Comparison of ENCODE assay signal across 22 cellular contexts in the genomic region with DNA sequence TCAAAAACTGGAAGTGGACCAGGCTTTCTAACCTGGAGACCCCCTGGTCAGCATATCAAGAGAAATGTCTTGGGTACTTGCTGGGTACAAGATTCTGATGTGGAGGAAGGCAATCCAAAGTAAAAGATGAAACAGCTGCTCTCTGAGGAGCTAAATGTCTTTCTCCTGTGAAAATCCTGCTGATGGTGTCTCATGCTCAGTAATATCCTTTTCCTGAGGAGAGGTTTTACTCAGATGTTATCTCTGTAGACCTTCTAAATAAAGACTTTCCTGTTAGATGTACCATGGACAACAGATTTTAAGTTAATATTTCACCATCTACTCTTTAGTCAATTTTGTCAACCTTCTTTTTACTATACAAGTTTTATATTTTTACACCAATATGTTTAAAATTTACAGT.
DNase-seq lines count a peak whose midpoint lies in the region; ATAC-seq and TF ChIP-seq lines count a peak whose summit lies in the region.
"Had no signal": no experiment of that assay in that cellular context is flagged by ENCODE, and none has a peak within 500 bp of the region (broad histone marks: within the 10 kb centered on the region; RNA-seq: fewer than 3 reads in every experiment).

No MANE protein-coding gene starts in this region.

- H3K9me3 Mint-ChIP-seq in activated T-cell treated with anti-CD3 and anti-CD28 coated beads, Interleukin-2, amount 50 U/mL, for 24 hours: no peaks in the 10 kb centered on the region
- H3K9me3 Mint-ChIP-seq in activated naive CD8-positive, alpha-beta T cell treated with anti-CD3 and anti-CD28 coated beads for 36 hours: peaks cover 2% of the 10 kb centered on the region
- no peaks in the 10 kb centered on the region for H3K9me3 Mint-ChIP-seq in progenitor cell of endocrine pancreas (ENCODE audit: low read depth)
- H3K9me3 Mint-ChIP-seq: CD14-positive monocyte, HFFc6, neural crest cell had no signal

- peak overlapping the region; percentile 82 for H3K27ac ChIP-seq in KOPT-K1 (ENCODE audit: low read depth, low read length, poor library complexity, severe bottlenecking)
- H3K27ac ChIP-seq: HL-60, psoas muscle, skin epidermis had no signal

- ATAC-seq in HG02763 (IDR thresholded peaks at IDR 0.05; ENCODE audit: unreplicated experiment): no peak
- ATAC-seq: activated CD4-positive, CD25-positive, alpha-beta regulatory T cell treated with anti-CD3 and anti-CD28 coated beads, Interleukin-2, amount 50 U/mL, for 24 hours; Panc1 had no signal

- H3K36me3 Mint-ChIP-seq in activated T-cell treated with anti-CD3 and anti-CD28 coated beads, Interleukin-2, amount 50 U/mL, for 24 hours (ENCODE audit: low read depth): peaks cover 4% of the 10 kb centered on the region
- H3K36me3 Mint-ChIP-seq in activated naive CD8-positive, alpha-beta T cell treated with anti-CD3 and anti-CD28 coated beads for 36 hours: peaks cover 14% of the 10 kb centered on the region
- H3K36me3 Mint-ChIP-seq in progenitor cell of endocrine pancreas (ENCODE audit: insufficient read depth): no peaks in the 10 kb centered on the region

- H3K27ac Mint-ChIP-seq in activated T-cell treated with anti-CD3 and anti-CD28 coated beads, Interleukin-2, amount 50 U/mL, for 24 hours: peak overlapping the region; percentile 94
- peak overlapping the region; percentile 89 for H3K27ac Mint-ChIP-seq in activated naive CD8-positive, alpha-beta T cell treated with anti-CD3 and anti-CD28 coated beads for 36 hours
- H3K27ac Mint-ChIP-seq in progenitor cell of endocrine pancreas: peak overlapping the region; percentile 6
- H3K27ac Mint-ChIP-seq: CD14-positive monocyte, HFFc6 had no signal

- H3K36me3 ChIP-seq in KOPT-K1 (ENCODE audit: insufficient read depth, low read length): no peaks in the 10 kb centered on the region

- no peaks in the 10 kb centered on the region for H3K9me3 ChIP-seq in KOPT-K1 (ENCODE audit: insufficient read depth, low read length, poor library complexity, severe bottlenecking)
- H3K9me3 ChIP-seq: psoas muscle had no signal

- no peaks in the 10 kb centered on the region for H3K27me3 Mint-ChIP-seq in activated T-cell treated with anti-CD3 and anti-CD28 coated beads, Interleukin-2, amount 50 U/mL, for 24 hours
- no peaks in the 10 kb centered on the region for H3K27me3 Mint-ChIP-seq in activated naive CD8-positive, alpha-beta T cell treated with anti-CD3 and anti-CD28 coated beads for 36 hours
- H3K27me3 Mint-ChIP-seq in progenitor cell of endocrine pancreas: no peaks in the 10 kb centered on the region

- DNase-seq in activated T-cell treated with anti-CD3 and anti-CD28 coated beads, Interleukin-2, amount 50 U/mL, for 24 hours: no peak
- DNase-seq in activated T-cell treated with anti-CD3 and anti-CD28 coated beads for 4 hours (no peak), progenitor cell of endocrine pancreas (ENCODE audit: low spot score, unreplicated experiment) (no peak), G401 (ENCODE audit: low spot score) (no peak), occipital lobe (lab: John Stamatoyannopoulos, UW) (no peak)
- no peak for DNase-seq in activated naive CD8-positive, alpha-beta T cell treated with anti-CD3 and anti-CD28 coated beads for 36 hours
- DNase-seq: ACHN; aorta; central memory CD4-positive, alpha-beta T cell; effector memory CD4-positive, alpha-beta T cell; HFFc6; NCI-H187; NCI-H2227 treated with DMSO at 0.1 percent for 48 hours had no signal

- H3K4me1 Mint-ChIP-seq in activated T-cell treated with anti-CD3 and anti-CD28 coated beads, Interleukin-2, amount 50 U/mL, for 24 hours (ENCODE audit: low read depth): peaks cover 73% of the 10 kb centered on the region
- peaks cover 57% of the 10 kb centered on the region for H3K4me1 Mint-ChIP-seq in activated naive CD8-positive, alpha-beta T cell treated with anti-CD3 and anti-CD28 coated beads for 36 hours
- H3K4me1 Mint-ChIP-seq in progenitor cell of endocrine pancreas (ENCODE audit: low read depth): peaks cover 19% of the 10 kb centered on the region
- H3K4me1 Mint-ChIP-seq: neural crest cell had no signal

- peak overlapping the region; percentile 58 for H3K4me3 Mint-ChIP-seq in activated T-cell treated with anti-CD3 and anti-CD28 coated beads, Interleukin-2, amount 50 U/mL, for 24 hours
- peak overlapping the region; percentile 53 for H3K4me3 Mint-ChIP-seq in activated naive CD8-positive, alpha-beta T cell treated with anti-CD3 and anti-CD28 coated beads for 36 hours
- no peak overlapping the region for H3K4me3 Mint-ChIP-seq in progenitor cell of endocrine pancreas (ENCODE audit: low read depth)
- H3K4me3 Mint-ChIP-seq: CD14-positive monocyte, HFFc6, neural crest cell had no signal

- no peak for TF ChIP-seq CTCF in progenitor cell of endocrine pancreas (IDR thresholded peaks at IDR 0.05; ENCODE audit: unreplicated experiment)

- in situ Hi-C loops in G401 (cut with HindIII; ENCODE audit: low sequenced_read_pairs): loop anchor here (25.0 kb wide), 1 partner anchor 130 kb away; a partner anchor contains a TSS

Comparison
In these comparisons a context has a peak if more than half of its experiments do, and no peak if none do; other contexts are left out.
1. H3K27ac Mint-ChIP-seq: peak in every context shown above with its lines; median percentile 94 in activated T-cell treated with anti-CD3 and anti-CD28 coated beads, Interleukin-2, amount 50 U/mL, for 24 hours; 89 in activated naive CD8-positive, alpha-beta T cell treated with anti-CD3 and anti-CD28 coated beads for 36 hours; 6 in progenitor cell of endocrine pancreas.